8 cellular contexts compared by ENCODE assay signal in the genomic region with DNA sequence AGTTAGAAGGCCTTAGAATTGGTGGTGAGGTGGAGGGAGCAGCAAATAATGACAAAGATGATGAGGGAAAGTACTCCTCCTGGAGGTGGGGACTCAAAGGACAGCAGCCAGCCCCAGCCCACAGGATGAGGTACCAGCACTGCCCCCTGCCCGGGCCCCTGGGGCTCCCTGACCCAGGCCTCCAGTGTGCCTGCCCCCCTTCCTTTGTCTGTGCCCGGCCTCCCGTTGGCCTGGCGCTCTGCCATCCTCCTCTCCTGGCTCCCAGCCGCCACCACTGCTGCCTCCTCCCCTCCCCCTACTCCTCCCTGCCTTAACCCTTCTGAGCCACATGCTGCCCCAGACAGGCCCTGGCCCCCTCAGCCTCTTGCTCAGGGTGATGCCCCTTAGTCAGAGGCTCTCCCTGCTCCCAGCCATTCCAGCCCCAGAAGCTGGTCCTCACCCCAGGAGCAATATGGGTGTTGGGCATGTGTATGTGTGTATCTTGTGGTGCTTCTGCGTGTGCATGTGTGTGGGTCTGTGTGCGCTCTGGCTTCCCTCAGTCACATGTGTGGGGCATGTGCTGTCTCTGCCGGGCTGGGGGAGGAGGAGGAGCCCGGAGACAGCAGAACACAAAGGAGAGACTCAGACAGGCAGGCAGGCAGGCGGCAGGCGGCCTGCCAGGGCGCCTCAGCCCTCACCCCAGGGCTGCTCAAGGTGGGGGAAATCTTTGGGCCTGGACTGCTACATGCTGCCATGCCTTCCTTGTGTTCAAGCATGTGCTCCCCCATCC. TPM values are rescaled to one million over a fixed set of nuclear protein-coding genes. Genes with fewer than 3 reads are reported as not detected.
DNase-seq lines count a peak whose midpoint lies in the region; ATAC-seq and TF ChIP-seq lines count a peak whose summit lies in the region.

No MANE protein-coding gene starts in this region.

- H3K9me3 ChIP-seq in KOPT-K1 (ENCODE audit: insufficient read depth, low read length, poor library complexity, severe bottlenecking) = no peaks in the 10 kb centered on the region
- no peaks in the 10 kb centered on the region for H3K9me3 ChIP-seq in osteoblast (ENCODE audit: low read depth, low read length)

- in situ Hi-C loops in SK-MEL-5 (cut with HindIII; ENCODE audit: low pct_unique_long_range_greater_than_20kb, low sequenced_read_pairs) = no loop called here

- peak overlapping the region; percentile 86 to 91 for H3K27ac Mint-ChIP-seq in activated naive CD4-positive, alpha-beta T cell treated with anti-CD3 and anti-CD28 coated beads, Interleukin-2, amount 50 U/mL, for 72 hours
- peak overlapping the region; percentile 88 for H3K27ac Mint-ChIP-seq in type B pancreatic cell

- H3K4me2 ChIP-seq in osteoblast (ENCODE audit: insufficient read depth, low read length) = peak overlapping the region; percentile 96

- no peaks in the 10 kb centered on the region for H3K36me3 ChIP-seq in KOPT-K1 (ENCODE audit: insufficient read depth, low read length)
- no peaks in the 10 kb centered on the region for H3K36me3 ChIP-seq in osteoblast (ENCODE audit: insufficient read depth, low read length)

- peak overlapping the region; percentile 56 for H3K4me3 ChIP-seq in osteoblast (ENCODE audit: insufficient read depth, low read length)

- H3K4me3 Mint-ChIP-seq in type B pancreatic cell = peak overlapping the region; percentile 91

- H3K27ac ChIP-seq in KOPT-K1 (ENCODE audit: low read depth, low read length, poor library complexity, severe bottlenecking) (peak overlapping the region; percentile 84), osteoblast (ENCODE audit: low read depth, low read length) (peak overlapping the region; percentile 74)

- H3K4me1 ChIP-seq in osteoblast (ENCODE audit: insufficient read depth, low read length) = peaks cover 71% of the 10 kb centered on the region

- H3K79me2 ChIP-seq in osteoblast (ENCODE audit: insufficient read depth, low read length) = peaks cover 66% of the 10 kb centered on the region

- intact Hi-C loops in head of caudate nucleus (cut with DNase I) = loop anchor here (2.0 kb wide), 1 partner anchor 51 kb away; no protein-coding TSS in a partner anchor

- H4K20me1 ChIP-seq in osteoblast (ENCODE audit: insufficient read depth, low read length) = peaks cover 19% of the 10 kb centered on the region

- peak overlapping the region; percentile 62 for H2AFZ ChIP-seq in osteoblast (ENCODE audit: low read length)

- H3K27me3 Mint-ChIP-seq in type B pancreatic cell = no peaks in the 10 kb centered on the region

- peak; percentile 33 to 49 for ATAC-seq in activated naive CD4-positive, alpha-beta T cell treated with anti-CD3 and anti-CD28 coated beads, Interleukin-2, amount 50 U/mL, for 72 hours
- ATAC-seq in HG02798 (IDR thresholded peaks at IDR 0.05; ENCODE audit: poor library complexity, unreplicated experiment) = no peak

- H3K9me3 Mint-ChIP-seq in activated naive CD4-positive, alpha-beta T cell treated with anti-CD3 and anti-CD28 coated beads, Interleukin-2, amount 50 U/mL, for 72 hours = no peaks in the 10 kb centered on the region
- H3K9me3 Mint-ChIP-seq in type B pancreatic cell = no peaks in the 10 kb centered on the region

- peaks cover 11 to 14% of the 10 kb centered on the region in 2 donors for H3K36me3 Mint-ChIP-seq in activated naive CD4-positive, alpha-beta T cell treated with anti-CD3 and anti-CD28 coated beads, Interleukin-2, amount 50 U/mL, for 72 hours
- peaks cover 8% of the 10 kb centered on the region for H3K36me3 Mint-ChIP-seq in type B pancreatic cell

- DNase-seq in D341Med (ENCODE audit: low spot score) (peak; percentile 70), SK-MEL-5 (ENCODE audit: low read depth, low spot score) (peak; percentile 86), head of caudate nucleus (peak; percentile 80 to 96 (median 90)), osteoblast (ENCODE audit: insufficient read length, low spot score, missing footprints) (peak; percentile 95), type B pancreatic cell (ENCODE audit: extremely low spot score, unreplicated experiment) (peak; percentile 78)
- DNase-seq in activated naive CD4-positive, alpha-beta T cell treated with anti-CD3 and anti-CD28 coated beads, Interleukin-2, amount 50 U/mL, for 72 hours (ENCODE audit: low spot score in 2 of 2) = peak; percentile 57 to 70

- H3K27me3 ChIP-seq in osteoblast (ENCODE audit: insufficient read depth, low read length) = no peaks in the 10 kb centered on the region

- TF ChIP-seq CTCF in osteoblast (IDR thresholded peaks at IDR 0.05; ENCODE audit: extremely low read depth, low read depth, low read length) (peak; percentile 22), type B pancreatic cell (conservative IDR thresholded peaks at IDR 0.05) (peak; percentile 40)

- peaks cover 63% of the 10 kb centered on the region for H3K4me1 Mint-ChIP-seq in type B pancreatic cell (ENCODE audit: unreplicated experiment)

RNA-seq across cellular contexts. Expression of a gene that starts 2.6 kb away (rescaled TPM):
- total RNA-seq in SK-MEL-5 (2014; rRNA removed; shearing (Covaris generic)) = 27.6 and 31.1 TPM in 2 replicates
- 31.6 and 37.9 TPM in 2 replicates for polyA plus RNA-seq in SK-MEL-5 (2015; cell fraction: cytosol; rRNA removed)
- polyA plus RNA-seq in SK-MEL-5 (2015; cell fraction: nucleus; rRNA removed) = 209 and 211 TPM in 2 replicates
- total RNA-seq in activated naive CD4-positive, alpha-beta T cell treated with anti-CD3 and anti-CD28 coated beads, Interleukin-2, amount 50 U/mL, for 72 hours = 10 to 100 TPM; 68.7 to 94.9 TPM
- total RNA-seq in osteoblast (62.2 and 63.6 TPM in 2 replicates), type B pancreatic cell (ENCODE audit: low replicate concordance) (80.8 and 115 TPM in 2 replicates)

RNA-seq across cellular contexts. Expression of a gene that starts 15.3 kb away (rescaled TPM):
- 10.8 and 15.6 TPM in 2 replicates for total RNA-seq in SK-MEL-5 (2014; rRNA removed; shearing (Covaris generic))
- 36.6 and 45.9 TPM in 2 replicates for polyA plus RNA-seq in SK-MEL-5 (2015; cell fraction: cytosol; rRNA removed)
- polyA plus RNA-seq in SK-MEL-5 (2015; cell fraction: nucleus; rRNA removed) = 70.8 and 73.6 TPM in 2 replicates
- 10 to 100 TPM; 54.2 to 59.1 TPM for total RNA-seq in activated naive CD4-positive, alpha-beta T cell treated with anti-CD3 and anti-CD28 coated beads, Interleukin-2, amount 50 U/mL, for 72 hours
- total RNA-seq in osteoblast (14.1 and 17.7 TPM in 2 replicates), type B pancreatic cell (ENCODE audit: low replicate concordance) (48.6 and 51.6 TPM in 2 replicates)

RNA-seq across cellular contexts. Expression of a gene that starts 34.6 kb away (rescaled TPM):
- total RNA-seq in SK-MEL-5 (2014; rRNA removed; shearing (Covaris generic)) = 64.7 and 65.5 TPM in 2 replicates
- polyA plus RNA-seq in SK-MEL-5 (2015; cell fraction: cytosol; rRNA removed) = 114 and 146 TPM in 2 replicates
- polyA plus RNA-seq in SK-MEL-5 (2015; cell fraction: nucleus; rRNA removed) = 96.5 and 131 TPM in 2 replicates
- 100 to 1,000 TPM; 101 to 147 TPM for total RNA-seq in activated naive CD4-positive, alpha-beta T cell treated with anti-CD3 and anti-CD28 coated beads, Interleukin-2, amount 50 U/mL, for 72 hours
- total RNA-seq in osteoblast (13.3 and 18.1 TPM in 2 replicates), type B pancreatic cell (ENCODE audit: low replicate concordance) (74.8 and 88.0 TPM in 2 replicates)

RNA-seq across cellular contexts. Expression of a gene that starts 52.4 kb away (rescaled TPM):
- 21.6 and 23.2 TPM in 2 replicates for total RNA-seq in SK-MEL-5 (2014; rRNA removed; shearing (Covaris generic))
- 22.2 and 30.8 TPM in 2 replicates for polyA plus RNA-seq in SK-MEL-5 (2015; cell fraction: cytosol; rRNA removed)
- polyA plus RNA-seq in SK-MEL-5 (2015; cell fraction: nucleus; rRNA removed) = 6.5 and 7.9 TPM in 2 replicates
- total RNA-seq in activated naive CD4-positive, alpha-beta T cell treated with anti-CD3 and anti-CD28 coated beads, Interleukin-2, amount 50 U/mL, for 72 hours = 10 to 100 TPM in 1 of 2 donors, 1 to 10 TPM in 1; 6.2 to 20.2 TPM
- total RNA-seq in osteoblast (26.8 and 31.5 TPM in 2 replicates), type B pancreatic cell (ENCODE audit: low replicate concordance) (19.1 and 23.1 TPM in 2 replicates)
